ENCODE assay signal across 36 cellular contexts in genomic region chr15:34739346-34739745, GRCh38. TPM values are rescaled to one million over a fixed set of nuclear protein-coding genes. Genes with fewer than 3 reads are reported as not detected.
"Had no signal": no experiment of that assay in that cellular context is flagged by ENCODE, and none has a peak within 500 bp of the region (broad histone marks: within the 10 kb centered on the region; RNA-seq: fewer than 3 reads in every experiment).

No MANE protein-coding gene starts in this region.

- H3K9me3 ChIP-seq: adrenal gland, ascending aorta, body of pancreas, breast epithelium had no signal

- H3K4me1 ChIP-seq: adrenal gland, ascending aorta, body of pancreas, breast epithelium had no signal

- H3K36me3 ChIP-seq: adrenal gland, ascending aorta, brain microvascular endothelial cell, breast epithelium, cardiac muscle cell had no signal

- H3K27me3 ChIP-seq: adrenal gland, ascending aorta, body of pancreas, brain microvascular endothelial cell, breast epithelium, cardiac muscle cell had no signal

- H3K27ac ChIP-seq: adrenal gland, ascending aorta, body of pancreas, brain microvascular endothelial cell, breast epithelium, cardiac muscle cell had no signal

- ATAC-seq: activated naive CD4-positive, alpha-beta T cell treated with anti-CD3 and anti-CD28 coated beads, Interleukin-2, amount 50 U/mL, for 72 hours; activated naive CD8-positive, alpha-beta T cell treated with anti-CD3 and anti-CD28 coated beads, Interleukin-2, amount 50 U/mL, for 24 hours; activated T-cell treated with anti-CD3 and anti-CD28 coated beads, Interleukin-2, amount 50 U/mL, for 4 hours; activated T-cell treated with anti-CD3 and anti-CD28 coated beads, Interleukin-2, amount 50 U/mL, for 72 hours; activated T-helper 17 cell treated with anti-CD3 and anti-CD28 coated beads, Interleukin-2, amount 50 U/mL, for 72 hours; body of pancreas had no signal

- H3K4me3 ChIP-seq: adrenal gland, ascending aorta, body of pancreas, breast epithelium, cardiac muscle cell had no signal

- DNase-seq: activated effector memory CD4-positive, alpha-beta T cell treated with anti-CD3 and anti-CD28 coated beads, Interleukin-2, amount 50 U/mL, for 16 hours; activated effector memory CD4-positive, alpha-beta T cell treated with Interleukin-2 at 50 U/mL for 16 hours; activated gamma-delta T cell; activated gamma-delta T cell treated with Interleukin-2 at 50 U/mL for 16 hours; activated naive CD4-positive, alpha-beta T cell; activated naive CD4-positive, alpha-beta T cell treated with anti-CD3 and anti-CD28 coated beads for 36 hours; activated naive CD4-positive, alpha-beta T cell treated with anti-CD3 and anti-CD28 coated beads, Interleukin-2, amount 10 ng/mL, durations not matched to agents 7 days and 5 days; activated naive CD4-positive, alpha-beta T cell treated with anti-CD3 and anti-CD28 coated beads, Interleukin-2, amount 50 U/mL, for 16 hours; activated naive CD4-positive, alpha-beta T cell treated with Interleukin-2 at 50 U/mL for 16 hours; activated naive CD8-positive, alpha-beta T cell treated with anti-CD3 and anti-CD28 coated beads for 36 hours; activated naive CD8-positive, alpha-beta T cell treated with anti-CD3 and anti-CD28 coated beads, Interleukin-2, amount 10 ng/mL, durations not matched to agents 7 days and 5 days; activated naive CD8-positive, alpha-beta T cell treated with anti-CD3 and anti-CD28 coated beads, Interleukin-2, amount 50 U/mL, for 24 hours; activated T-cell treated with anti-CD3 and anti-CD28 coated beads, Interleukin-2, amount 50 U/mL, for 24 hours; activated T-cell treated with anti-CD3 and anti-CD28 coated beads, Interleukin-2, amount 50 U/mL, for 4 hours; activated T-cell treated with anti-CD3 and anti-CD28 coated beads, Interleukin-2, amount 50 U/mL, for 48 hours; activated T-cell treated with anti-CD3 and anti-CD28 coated beads, Interleukin-2, amount 50 U/mL, for 72 hours; adrenal gland; amniotic stem cell; amygdala; anterior cingulate cortex; aorta; body of pancreas; brain microvascular endothelial cell; caudate nucleus; central memory CD4-positive, alpha-beta T cell; cerebellar nuclear complex had no signal

- FAIRE-seq: astrocyte, bronchial epithelial cell had no signal

RNA-seq across cellular contexts. Expression of gene GJD2, which starts 15.5 kb away (rescaled TPM):
- total RNA-seq: activated naive CD4-positive, alpha-beta T cell treated with anti-CD3 and anti-CD28 coated beads for 36 hours; activated naive CD4-positive, alpha-beta T cell treated with anti-CD3 and anti-CD28 coated beads, Interleukin-2, amount 50 U/mL, for 72 hours; activated naive CD8-positive, alpha-beta T cell treated with anti-CD3 and anti-CD28 coated beads for 36 hours; activated naive CD8-positive, alpha-beta T cell treated with anti-CD3 and anti-CD28 coated beads, Interleukin-2, amount 10 ng/mL, durations not matched to agents 7 days and 5 days; activated T-cell treated with anti-CD3 and anti-CD28 coated beads, Interleukin-2, amount 50 U/mL, for 4 hours; activated T-cell treated with anti-CD3 and anti-CD28 coated beads, Interleukin-2, amount 50 U/mL, for 72 hours; activated T-helper 1 cell treated with anti-CD3 and anti-CD28 coated beads, Interleukin-12 subunit alpha, Interleukin-12 subunit beta, Interleukin-2, Interleukin-4 antibody, amounts not matched to agents 30 ng/mL and 10 ng/mL and 1 ng/mL, durations not matched to agents 14 hours and 24 hours and 36 hours; activated T-helper 17 cell treated with anti-CD3 and anti-CD28 coated beads, Interleukin-2, amount 50 U/mL, for 72 hours; activated T-helper 2 cell treated with anti-CD3 and anti-CD28 coated beads, Interferon-gamma antibody, Interleukin-2, Interleukin-4, amounts not matched to agents 10 μg/mL and 5 μg/mL and 100 μg/mL, durations not matched to agents 14 hours and 24 hours and 36 hours; ascending aorta; breast epithelium; bronchial epithelial cell; chondrocyte had no signal
- polyA plus RNA-seq: aorta, cardiac muscle cell had no signal

RNA-seq across cellular contexts. Expression of gene ACTC1, which starts 56.0 kb away (rescaled TPM):
- total RNA-seq: activated naive CD4-positive, alpha-beta T cell treated with anti-CD3 and anti-CD28 coated beads for 36 hours; activated naive CD4-positive, alpha-beta T cell treated with anti-CD3 and anti-CD28 coated beads, Interleukin-2, amount 50 U/mL, for 72 hours; activated naive CD8-positive, alpha-beta T cell treated with anti-CD3 and anti-CD28 coated beads for 36 hours; activated naive CD8-positive, alpha-beta T cell treated with anti-CD3 and anti-CD28 coated beads, Interleukin-2, amount 10 ng/mL, durations not matched to agents 7 days and 5 days; activated T-cell treated with anti-CD3 and anti-CD28 coated beads, Interleukin-2, amount 50 U/mL, for 4 hours; activated T-cell treated with anti-CD3 and anti-CD28 coated beads, Interleukin-2, amount 50 U/mL, for 72 hours; activated T-helper 1 cell treated with anti-CD3 and anti-CD28 coated beads, Interleukin-12 subunit alpha, Interleukin-12 subunit beta, Interleukin-2, Interleukin-4 antibody, amounts not matched to agents 30 ng/mL and 10 ng/mL and 1 ng/mL, durations not matched to agents 14 hours and 24 hours and 36 hours; activated T-helper 17 cell treated with anti-CD3 and anti-CD28 coated beads, Interleukin-2, amount 50 U/mL, for 72 hours; activated T-helper 2 cell treated with anti-CD3 and anti-CD28 coated beads, Interferon-gamma antibody, Interleukin-2, Interleukin-4, amounts not matched to agents 10 μg/mL and 5 μg/mL and 100 μg/mL, durations not matched to agents 14 hours and 24 hours and 36 hours; bronchial epithelial cell had no signal
